ENCODE assay signal across 14 cellular contexts in the genomic region with DNA sequence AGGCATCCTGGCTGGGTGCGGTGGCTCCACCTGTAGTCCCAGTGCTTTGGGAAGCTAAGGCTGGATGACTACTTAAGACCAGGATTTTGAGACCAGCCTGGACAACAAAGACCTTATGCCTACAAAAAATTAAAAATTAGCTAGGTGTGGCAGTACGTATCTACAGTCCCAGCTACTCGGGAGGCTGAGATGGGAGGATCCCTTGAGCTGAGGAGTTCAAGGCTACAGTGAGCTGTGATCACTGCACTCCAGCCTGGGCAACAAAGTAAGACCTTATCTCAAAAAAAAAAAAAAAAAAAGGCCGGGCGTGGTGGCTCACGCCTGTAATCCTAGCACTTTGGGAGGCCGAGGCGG. TPM values are rescaled to one million over a fixed set of nuclear protein-coding genes. Genes with fewer than 3 reads are reported as not detected.
DNase-seq lines count a peak whose midpoint lies in the region; ATAC-seq and TF ChIP-seq lines count a peak whose summit lies in the region.
"Had no signal": no experiment of that assay in that cellular context is flagged by ENCODE, and none has a peak within 500 bp of the region (broad histone marks: within the 10 kb centered on the region; RNA-seq: fewer than 3 reads in every experiment).

No MANE protein-coding gene starts in this region.

- 96% methylated on average over 5 of the region's 8 CpGs for WGBS in thymus

- H3K9me3 Mint-ChIP-seq in activated naive CD4-positive, alpha-beta T cell treated with anti-CD3 and anti-CD28 coated beads for 36 hours = no peaks in the 10 kb centered on the region
- H3K9me3 Mint-ChIP-seq in activated naive CD8-positive, alpha-beta T cell treated with anti-CD3 and anti-CD28 coated beads for 36 hours = no peaks in the 10 kb centered on the region
- H3K9me3 Mint-ChIP-seq: mesothelial cell of epicardium had no signal

- peaks cover 86% of the 10 kb centered on the region for H3K4me1 ChIP-seq in lower lobe of right lung
- H3K4me1 ChIP-seq in thymus (ENCODE audit: control insufficient read depth, insufficient read depth, low read length) = peaks cover 37% of the 10 kb centered on the region

- H3K4me1 Mint-ChIP-seq in activated naive CD4-positive, alpha-beta T cell treated with anti-CD3 and anti-CD28 coated beads for 36 hours (ENCODE audit: low read depth) = peaks cover 88% of the 10 kb centered on the region
- peaks cover 68% of the 10 kb centered on the region for H3K4me1 Mint-ChIP-seq in activated naive CD8-positive, alpha-beta T cell treated with anti-CD3 and anti-CD28 coated beads for 36 hours

- H3K9me3 ChIP-seq in lower lobe of right lung (no peaks in the 10 kb centered on the region), thymus (ENCODE audit: control insufficient read depth) (no peaks in the 10 kb centered on the region)

- H3K4me3 Mint-ChIP-seq in activated naive CD4-positive, alpha-beta T cell treated with anti-CD3 and anti-CD28 coated beads for 36 hours = peak overlapping the region; percentile 61
- peak overlapping the region; percentile 78 for H3K4me3 Mint-ChIP-seq in activated naive CD8-positive, alpha-beta T cell treated with anti-CD3 and anti-CD28 coated beads for 36 hours
- H3K4me3 Mint-ChIP-seq: mesothelial cell of epicardium had no signal

- TF ChIP-seq CTCF in lower lobe of right lung (IDR thresholded peaks at IDR 0.05) = no peak

- H3K36me3 Mint-ChIP-seq in activated naive CD4-positive, alpha-beta T cell treated with anti-CD3 and anti-CD28 coated beads for 36 hours (ENCODE audit: low read depth) = peaks cover 10% of the 10 kb centered on the region
- peaks cover 2% of the 10 kb centered on the region for H3K36me3 Mint-ChIP-seq in activated naive CD8-positive, alpha-beta T cell treated with anti-CD3 and anti-CD28 coated beads for 36 hours
- H3K36me3 Mint-ChIP-seq: mesothelial cell of epicardium had no signal

- H3K27me3 ChIP-seq in lower lobe of right lung (ENCODE audit: low read depth) (no peaks in the 10 kb centered on the region), thymus (ENCODE audit: control insufficient read depth, insufficient read depth) (no peaks in the 10 kb centered on the region)

- H3K36me3 ChIP-seq in lower lobe of right lung (peaks cover 23% of the 10 kb centered on the region), thymus (ENCODE audit: control insufficient read depth, insufficient read depth) (peaks cover 16% of the 10 kb centered on the region)

- CTCF ChIA-PET in activated naive CD4-positive, alpha-beta T cell treated with anti-CD3 and anti-CD28 coated beads for 36 hours (lab: Charles Lee) = interaction anchor here (0.7 to 6.3 kb wide), 7 partner anchors 9 to 126 kb away, joined by 3 to 77 read pairs (median 7); partner anchors contain the start of gene PAGR1

- ATAC-seq in lower lobe of right lung = no peak

- peak overlapping the region; percentile 94 for H3K27ac Mint-ChIP-seq in activated naive CD4-positive, alpha-beta T cell treated with anti-CD3 and anti-CD28 coated beads for 36 hours
- peak overlapping the region; percentile 97 for H3K27ac Mint-ChIP-seq in activated naive CD8-positive, alpha-beta T cell treated with anti-CD3 and anti-CD28 coated beads for 36 hours
- H3K27ac Mint-ChIP-seq: mesothelial cell of epicardium had no signal

- no peak overlapping the region for H3K4me3 ChIP-seq in lower lobe of right lung
- H3K4me3 ChIP-seq in thymus (ENCODE audit: low read length) = no peak overlapping the region

- no peak for DNase-seq in activated naive CD4-positive, alpha-beta T cell treated with anti-CD3 and anti-CD28 coated beads for 36 hours
- no peak for DNase-seq in activated naive CD4-positive, alpha-beta T cell treated with Interleukin-2 at 50 U/mL for 16 hours
- DNase-seq in activated naive CD8-positive, alpha-beta T cell treated with anti-CD3 and anti-CD28 coated beads for 36 hours = no peak
- DNase-seq in lower lobe of right lung (no peak), DMS153 (lab: John Stamatoyannopoulos, UW) (no peak), NCI-H1930 (lab: John Stamatoyannopoulos, UW) (no peak)
- no peak for DNase-seq in central memory CD4-positive, alpha-beta T cell
- DNase-seq: activated CD8-positive, alpha-beta memory T cell treated with anti-CD3 and anti-CD28 coated beads, Interleukin-2, amount 50 U/mL, for 48 hours; AML-193; cortex of kidney; head of caudate nucleus; NCI-H1694 had no signal

- H3K27ac ChIP-seq in lower lobe of right lung (peak overlapping the region; percentile 89), thymus (ENCODE audit: low read depth) (peak overlapping the region; percentile 31)

- intact Hi-C loops in activated naive CD4-positive, alpha-beta T cell treated with anti-CD3 and anti-CD28 coated beads for 36 hours (cut with micrococcal nuclease) = no loop called here
- intact Hi-C loops in lower lobe of right lung (cut with DNase I) = no loop called here

- H3K27me3 Mint-ChIP-seq in activated naive CD4-positive, alpha-beta T cell treated with anti-CD3 and anti-CD28 coated beads for 36 hours (ENCODE audit: low read depth) = no peaks in the 10 kb centered on the region
- no peaks in the 10 kb centered on the region for H3K27me3 Mint-ChIP-seq in activated naive CD8-positive, alpha-beta T cell treated with anti-CD3 and anti-CD28 coated beads for 36 hours

RNA-seq across cellular contexts. Expression of gene MVP, which starts 6.1 kb away (rescaled TPM):
- 10 to 100 TPM; 84.1 to 86.9 TPM for total RNA-seq in activated naive CD4-positive, alpha-beta T cell treated with anti-CD3 and anti-CD28 coated beads for 36 hours
- 10 to 100 TPM; 30.7 to 30.8 TPM for total RNA-seq in activated naive CD8-positive, alpha-beta T cell treated with anti-CD3 and anti-CD28 coated beads for 36 hours
- total RNA-seq in lower lobe of right lung = 248 TPM
- polyA plus RNA-seq in thymus = 165 TPM

RNA-seq across cellular contexts. Expression of gene PAGR1, which starts 10.4 kb away (rescaled TPM):
- 10 to 100 TPM; 16.9 to 19.3 TPM for total RNA-seq in activated naive CD4-positive, alpha-beta T cell treated with anti-CD3 and anti-CD28 coated beads for 36 hours
- 10 to 100 TPM; 33.7 to 34.8 TPM for total RNA-seq in activated naive CD8-positive, alpha-beta T cell treated with anti-CD3 and anti-CD28 coated beads for 36 hours
- total RNA-seq in lower lobe of right lung = 18.1 TPM
- polyA plus RNA-seq in thymus = 36.0 TPM

RNA-seq across cellular contexts. Expression of gene PRRT2, which starts 14.3 kb away (rescaled TPM):
- under 1 TPM; 0.83 to 0.94 TPM for total RNA-seq in activated naive CD4-positive, alpha-beta T cell treated with anti-CD3 and anti-CD28 coated beads for 36 hours
- 1 to 10 TPM in 1 of 2 experiments, under 1 TPM in 1; 0.52 to 1.3 TPM for total RNA-seq in activated naive CD8-positive, alpha-beta T cell treated with anti-CD3 and anti-CD28 coated beads for 36 hours
- total RNA-seq in lower lobe of right lung = 3.2 TPM
- 1.0 TPM for polyA plus RNA-seq in thymus

RNA-seq across cellular contexts. Expression of gene MAZ, which starts 20.0 kb away (rescaled TPM):
- 100 to 1,000 TPM; 290 to 330 TPM for total RNA-seq in activated naive CD4-positive, alpha-beta T cell treated with anti-CD3 and anti-CD28 coated beads for 36 hours
- 100 to 1,000 TPM; 427 to 438 TPM for total RNA-seq in activated naive CD8-positive, alpha-beta T cell treated with anti-CD3 and anti-CD28 coated beads for 36 hours
- 169 TPM for total RNA-seq in lower lobe of right lung
- 178 TPM for polyA plus RNA-seq in thymus

RNA-seq across cellular contexts. Expression of gene KIF22, which starts 35.8 kb away (rescaled TPM):
- total RNA-seq in activated naive CD4-positive, alpha-beta T cell treated with anti-CD3 and anti-CD28 coated beads for 36 hours = 100 to 1,000 TPM; 201 to 209 TPM
- 100 to 1,000 TPM; 145 to 150 TPM for total RNA-seq in activated naive CD8-positive, alpha-beta T cell treated with anti-CD3 and anti-CD28 coated beads for 36 hours
- total RNA-seq in lower lobe of right lung = 21.8 TPM
- 82.5 TPM for polyA plus RNA-seq in thymus
